ENCODE assay signal across 17 cellular contexts in genomic region chr2:101826716-101827115, GRCh38.
DNase-seq lines count a peak whose midpoint lies in the region; ATAC-seq, FAIRE-seq and TF ChIP-seq lines count a peak whose summit lies in the region.
"Had no signal": no experiment of that assay in that cellular context is flagged by ENCODE, and none has a peak within 500 bp of the region (broad histone marks: within the 10 kb centered on the region; RNA-seq: fewer than 3 reads in every experiment).

No MANE protein-coding gene starts in this region.

- H4K8ac ChIP-seq in mesenchymal stem cell (ENCODE audit: low read length), result no peak overlapping the region

- no peaks in the 10 kb centered on the region for H3K9me3 ChIP-seq in A549
- H3K9me3 ChIP-seq in CD4-positive, alpha-beta T cell (ENCODE audit: control insufficient read depth, low read length), result no peaks in the 10 kb centered on the region
- H3K9me3 ChIP-seq in mesenchymal stem cell (ENCODE audit: control insufficient read depth, low read length), result no peaks in the 10 kb centered on the region
- H3K9me3 ChIP-seq: BE2C had no signal

- intact Hi-C loops in CD4-positive, alpha-beta T cell (cut with DNase I, micrococcal nuclease), result loop anchor here in 1 of 2 experiments (5.0 to 10.0 kb wide), 2 partner anchors 34 to 62 kb away; no protein-coding TSS in a partner anchor
- intact Hi-C loops in activated B cell treated with CpG ODN at 0.5 μM for 24 hours (cut with micrococcal nuclease), result no loop called here

- no peak for TF ChIP-seq CTCF in A549 (IDR thresholded peaks at IDR 0.05)
- TF ChIP-seq CTCF in CD4-positive, alpha-beta T cell (IDR thresholded peaks at IDR 0.05), result no peak
- TF ChIP-seq CTCF in activated B cell treated with CpG ODN at 0.5 μM for 24 hours (IDR thresholded peaks at IDR 0.05), result no peak

- H2BK120ac ChIP-seq in mesenchymal stem cell (ENCODE audit: low read depth, low read length), result no peak overlapping the region

- H3K79me1 ChIP-seq in mesenchymal stem cell (replicated peaks; ENCODE audit: low read length, poor library complexity, severe bottlenecking), result peaks cover 7% of the 10 kb centered on the region

- no peak overlapping the region for H3K4me3 Mint-ChIP-seq in CD4-positive, alpha-beta T cell
- no peak overlapping the region for H3K4me3 Mint-ChIP-seq in activated B cell treated with CpG ODN at 0.5 μM for 24 hours

- H2BK5ac ChIP-seq in mesenchymal stem cell (ENCODE audit: low read depth, low read length, poor library complexity, severe bottlenecking), result no peak overlapping the region

- FAIRE-seq in A549 (lab: Jason Lieb, UNC), result no peak

- H3K27ac Mint-ChIP-seq in CD4-positive, alpha-beta T cell, result peak overlapping the region; percentile 76
- peak overlapping the region; percentile 41 for H3K27ac Mint-ChIP-seq in activated B cell treated with CpG ODN at 0.5 μM for 24 hours

- peak overlapping the region; percentile 41 to 75; a peak in 4 of 6 replicates for H3K27ac ChIP-seq in A549
- no peak overlapping the region for H3K27ac ChIP-seq in CD4-positive, alpha-beta T cell (ENCODE audit: low read depth, low read length)
- peak overlapping the region; percentile 86 for H3K27ac ChIP-seq in mesenchymal stem cell (ENCODE audit: low read length, poor library complexity, severe bottlenecking)

- no peaks in the 10 kb centered on the region for H3K9me3 Mint-ChIP-seq in CD4-positive, alpha-beta T cell
- no peaks in the 10 kb centered on the region for H3K9me3 Mint-ChIP-seq in activated B cell treated with CpG ODN at 0.5 μM for 24 hours

- no peak overlapping the region for H3K18ac ChIP-seq in mesenchymal stem cell (ENCODE audit: low read depth in 1 of 2, low read length in 2 of 2)

- ATAC-seq in A549, result no peak
- no peak for ATAC-seq in CD4-positive, alpha-beta T cell (ENCODE audit: poor library complexity)
- no peak for ATAC-seq in activated B cell treated with CpG ODN at 0.5 μM for 24 hours (ENCODE audit: low read depth)
- no peak for ATAC-seq in GM21717 (IDR thresholded peaks at IDR 0.05; ENCODE audit: unreplicated experiment)
- no peak for ATAC-seq in GM19035 (IDR thresholded peaks at IDR 0.05; ENCODE audit: unreplicated experiment)
- ATAC-seq in GM21786 (IDR thresholded peaks at IDR 0.05; ENCODE audit: unreplicated experiment), result no peak
- no peak for ATAC-seq in GM21576 (IDR thresholded peaks at IDR 0.05; ENCODE audit: unreplicated experiment)
- ATAC-seq: sciatic nerve had no signal

- H3K9ac ChIP-seq in mesenchymal stem cell (ENCODE audit: low read length), result peak overlapping the region; percentile 57

- H3K4me1 ChIP-seq in A549 (peaks cover 62% of the 10 kb centered on the region), mesenchymal stem cell (ENCODE audit: control insufficient read depth, insufficient read depth, low read depth, low read length) (peaks cover 15% of the 10 kb centered on the region)
- H3K4me1 ChIP-seq: BE2C had no signal

- H3K27me3 ChIP-seq in CD4-positive, alpha-beta T cell (ENCODE audit: control insufficient read depth, insufficient read depth, low read length), result no peaks in the 10 kb centered on the region
- H3K27me3 ChIP-seq in mesenchymal stem cell (ENCODE audit: control insufficient read depth in 1 of 2, insufficient read depth in 1 of 2, low read length in 2 of 2), result no peaks in the 10 kb centered on the region
- H3K27me3 ChIP-seq: BE2C had no signal

- CTCF ChIA-PET in A549 (lab: Yijun Ruan, JAX) (interaction anchor here (0.6 to 12.0 kb wide), 10 partner anchors 15 to 485 kb away, joined by 3 to 79 read pairs (median 3); partner anchors contain the start of genes CREG2 and MAP4K4), activated B cell treated with CpG ODN at 0.5 μM for 24 hours (lab: Charles Lee) (interaction anchor here (1.1 to 7.5 kb wide), 2 partner anchors 60 to 408 kb away, joined by 3 to 162 read pairs; no protein-coding TSS in a partner anchor)
- CTCF ChIA-PET in CD4-positive, alpha-beta T cell (lab: Charles Lee), result interaction anchor here (0.8 to 3.2 kb wide), 2 partner anchors 29 to 408 kb away, joined by 3 to 10 read pairs; no protein-coding TSS in a partner anchor

- no peak overlapping the region for H3K23ac ChIP-seq in mesenchymal stem cell (ENCODE audit: low read length in 2 of 2)

- H3K36me3 ChIP-seq in mesenchymal stem cell (ENCODE audit: control insufficient read depth in 1 of 2, insufficient read depth in 2 of 2, low read depth in 1 of 2, low read length in 2 of 2), result peaks cover 13 to 87% of the 10 kb centered on the region in 2 experiments
- H3K36me3 ChIP-seq: BE2C had no signal

- DNase-seq in A549 (ENCODE audit: low read depth in 1 of 2, low spot score in 1 of 2), result no peak
- no peak for DNase-seq in CD4-positive, alpha-beta T cell
- DNase-seq in activated B cell treated with CpG ODN at 0.5 μM for 24 hours, result no peak
- DNase-seq in mesenchymal stem cell, result no peak
- DNase-seq: activated naive CD4-positive, alpha-beta T cell treated with Interleukin-2 at 50 U/mL for 16 hours; BE2C; DND-41; effector memory CD4-positive, alpha-beta T cell; NCI-H1048; NCI-H2171 treated with DMSO at 0.1 percent for 48 hours; stimulated activated CD4-positive, alpha-beta T cell treated with anti-CD3 and anti-CD28 coated beads, Interleukin-4, amount 100 ng/mL, for 4 hours had no signal

- H3K4ac ChIP-seq in mesenchymal stem cell (ENCODE audit: low read depth in 1 of 2, low read length in 2 of 2), result no peak overlapping the region

- peaks cover 68% of the 10 kb centered on the region for H3K36me3 Mint-ChIP-seq in CD4-positive, alpha-beta T cell (ENCODE audit: low read depth)
- H3K36me3 Mint-ChIP-seq in activated B cell treated with CpG ODN at 0.5 μM for 24 hours (ENCODE audit: low read depth), result peaks cover 71% of the 10 kb centered on the region

- no peak overlapping the region for H2AK5ac ChIP-seq in mesenchymal stem cell (ENCODE audit: low read length, severe bottlenecking)

- 81% methylated on average over 2 of the region's 2 CpGs for WGBS in A549 (ENCODE audit: missing lambda C conversion rate)
- 100% methylated on average over 1 of the region's 2 CpGs for WGBS in mesenchymal stem cell

- no peak overlapping the region for H3K14ac ChIP-seq in mesenchymal stem cell (ENCODE audit: low read length in 2 of 2)

- H3K4me2 ChIP-seq in A549, result peak overlapping the region; percentile 58
- no peak overlapping the region for H3K4me2 ChIP-seq in mesenchymal stem cell (ENCODE audit: low read length, poor library complexity, severe bottlenecking)

- no peaks in the 10 kb centered on the region for H3K27me3 Mint-ChIP-seq in CD4-positive, alpha-beta T cell
- H3K27me3 Mint-ChIP-seq in activated B cell treated with CpG ODN at 0.5 μM for 24 hours, result no peaks in the 10 kb centered on the region

- TF ChIP-seq POLR2A in A549 (IDR thresholded peaks at IDR 0.05; ENCODE audit: low read length), result no peak

- peaks cover 76% of the 10 kb centered on the region for H3K4me1 Mint-ChIP-seq in CD4-positive, alpha-beta T cell (ENCODE audit: low read depth)
- H3K4me1 Mint-ChIP-seq in activated B cell treated with CpG ODN at 0.5 μM for 24 hours, result peaks cover 66% of the 10 kb centered on the region

- no peak overlapping the region for H2BK15ac ChIP-seq in mesenchymal stem cell (ENCODE audit: low read depth, poor library complexity, severe bottlenecking)

- H2BK12ac ChIP-seq in mesenchymal stem cell (ENCODE audit: low read length in 2 of 2), result no peak overlapping the region

- no peak overlapping the region for H2AFZ ChIP-seq in mesenchymal stem cell (ENCODE audit: low read depth, low read length)

- no peak for TF ChIP-seq RAD21 in A549 (conservative IDR thresholded peaks at IDR 0.05 in 1 of 2, IDR thresholded peaks at IDR 0.05 in 1 of 2)

- no peak for TF ChIP-seq EP300 in A549 (IDR thresholded peaks at IDR 0.05)

- POLR2A ChIA-PET in A549 (lab: Yijun Ruan, JAX), result interaction anchor here (0.6 kb wide), 1 partner anchor 329 kb away, joined by 3 read pairs; no protein-coding TSS in a partner anchor
- POLR2A ChIA-PET in CD4-positive, alpha-beta T cell (lab: Charles Lee), result interaction anchor here (0.7 to 2.6 kb wide), 4 partner anchors 110 to 128 kb away, joined by 3 to 12 read pairs (median 4); no protein-coding TSS in a partner anchor
- POLR2A ChIA-PET in activated B cell treated with CpG ODN at 0.5 μM for 24 hours (lab: Charles Lee), result interaction anchor here (0.8 kb wide), 1 partner anchor 20 kb away, joined by 3 read pairs; no protein-coding TSS in a partner anchor

- no peak overlapping the region for H4K91ac ChIP-seq in mesenchymal stem cell (ENCODE audit: low read length)

- H3K4me3 ChIP-seq in A549 (no peak overlapping the region), mesenchymal stem cell (ENCODE audit: insufficient read depth in 1 of 2, low read depth in 1 of 2, low read length in 2 of 2) (no peak overlapping the region)
- H3K4me3 ChIP-seq: lung had no signal

TF ChIP-seq in A549, 52 proteins besides CTCF, POLR2A, EP300 and RAD21:
- TF ChIP-seq SMC3 (IDR thresholded peaks at IDR 0.05) (no peak), MYC (IDR thresholded peaks at IDR 0.05; ENCODE audit: borderline replicate concordance, low read length) (no peak), CHD4 (IDR thresholded peaks at IDR 0.05; ENCODE audit: borderline replicate concordance) (no peak), HOXA7 (CRISPR knock-in tag; IDR thresholded peaks at IDR 0.05) (no peak), CBX2 (IDR thresholded peaks at IDR 0.05; ENCODE audit: borderline replicate concordance, low read depth) (no peak), RARB (CRISPR knock-in tag; IDR thresholded peaks at IDR 0.05) (no peak), KDM5A (IDR thresholded peaks at IDR 0.05) (no peak), POLR2AphosphoS2 (conservative IDR thresholded peaks at IDR 0.05; ENCODE audit: low read length) (no peak), ELK1 (IDR thresholded peaks at IDR 0.05; ENCODE audit: low read depth, low read length) (no peak), ESRRA (IDR thresholded peaks at IDR 0.05; ENCODE audit: borderline replicate concordance, low read length) (no peak), NFE2L2 (conservative IDR thresholded peaks at IDR 0.05; ENCODE audit: low read length) (no peak), CEBPB (IDR thresholded peaks at IDR 0.05) (no peak), NPAS2 (CRISPR knock-in tag; IDR thresholded peaks at IDR 0.05; ENCODE audit: borderline replicate concordance) (no peak)
